In the genomic region with DNA sequence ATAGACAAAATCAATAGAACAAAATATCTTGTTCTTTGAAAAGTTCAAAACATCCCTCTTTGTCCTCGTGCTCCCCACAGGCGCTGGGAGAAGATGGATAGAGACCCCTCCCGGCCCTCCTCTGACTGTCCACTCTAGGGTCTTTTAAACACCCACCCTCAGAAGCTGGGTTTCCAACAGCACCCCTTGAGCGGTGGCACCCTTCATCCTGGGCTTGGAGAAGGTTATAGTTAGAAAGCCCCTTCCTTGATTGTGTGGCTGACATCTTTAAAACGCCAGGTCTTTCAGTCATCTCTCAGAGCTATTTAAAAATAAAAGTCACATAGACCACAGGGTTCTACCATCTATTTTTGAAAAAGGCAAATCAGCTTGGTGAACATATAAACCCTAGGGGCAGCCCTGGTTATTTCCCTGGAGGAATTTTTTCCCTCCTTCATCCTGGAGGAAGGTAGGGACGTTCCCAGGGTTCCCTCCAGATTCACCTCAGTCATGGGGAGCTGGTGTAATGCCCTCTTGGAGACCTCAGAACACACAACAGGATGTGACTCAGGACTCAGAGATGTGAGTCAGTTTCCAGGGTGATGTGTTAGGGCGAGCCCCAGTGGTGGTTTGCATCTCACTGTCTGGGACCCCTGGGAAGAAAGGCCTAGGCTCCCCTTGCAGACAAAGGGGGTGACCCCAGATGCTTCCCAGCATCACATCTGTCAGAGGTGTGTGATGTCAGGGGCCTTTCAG, we compare ENCODE assay signal across 8 cellular contexts.
A peak's percentile ranks its signal among the peaks of the same experiment; 100 is the strongest.
DNase-seq lines count a peak whose midpoint lies in the region.

No MANE protein-coding gene starts in this region.

- DNase-seq in AG08395 (ENCODE audit: low spot score) (peak; percentile 85), GOT3 (lab: John Stamatoyannopoulos, UW) (peak; percentile 58), T follicular helper cell (ENCODE audit: low read depth) (peak; percentile 39), amniotic epithelial cell (ENCODE audit: low read depth) (peak; percentile 100), myocyte (ENCODE audit: low read depth) (peak; percentile 73), stromal cell of bone marrow (ENCODE audit: low read depth) (peak; percentile 89), NCI-H2196 (lab: John Stamatoyannopoulos, UW; ENCODE audit: unreplicated experiment) (no peak), cortex of kidney (lab: John Stamatoyannopoulos, UW) (no peak)

Comparison
In these comparisons a context has a peak if more than half of its experiments do, and no peak if none do; other contexts are left out.
1. DNase-seq: peak in AG08395 (single experiment), GOT3 (single experiment), T follicular helper cell (single experiment), amniotic epithelial cell (single experiment), myocyte (single experiment) and stromal cell of bone marrow (single experiment); none in NCI-H2196 (single experiment) and cortex of kidney (single experiment).